1 cellular context compared by ENCODE assay signal in the genomic region with DNA sequence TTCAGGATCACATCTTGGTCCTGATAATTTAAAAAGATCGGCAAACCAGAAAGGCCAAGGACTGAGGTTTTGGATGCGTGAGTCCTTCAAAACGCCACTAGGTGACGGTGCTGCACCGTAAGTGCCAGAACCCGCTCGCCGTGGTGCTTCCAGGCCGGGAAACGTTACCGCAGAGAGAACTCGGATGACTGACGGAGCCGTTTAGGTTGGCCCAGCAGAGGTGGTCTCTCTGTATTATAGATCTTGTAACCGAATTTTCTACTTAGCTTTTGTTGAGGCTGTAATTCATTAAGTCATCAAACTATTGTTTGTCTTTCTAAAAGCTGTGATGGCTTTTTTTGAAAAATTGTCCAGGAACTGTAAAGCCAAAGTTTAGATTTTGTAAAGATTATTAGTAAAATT.
TF ChIP-seq lines count a peak whose summit lies in the region.

No MANE protein-coding gene starts in this region.

TF ChIP-seq in HepG2, 621 proteins besides CTCF, POLR2A, EP300 and RAD21 (continued from another document and continues in another):
- TF ChIP-seq BHLHE40 (IDR thresholded peaks at IDR 0.05; ENCODE audit: low read length) (no peak; the same call in 1 of the 2 replicates), TBL1XR1 (IDR thresholded peaks at IDR 0.05; ENCODE audit: borderline replicate concordance, low read length, partially characterized antibody) (no peak), ERF (CRISPR knock-in tag; IDR thresholded peaks at IDR 0.05) (0 out of 2 replicates have a peak, but pooled peaks have one; percentile 42), ZNF816 (CRISPR knock-in tag; IDR thresholded peaks at IDR 0.05; ENCODE audit: borderline replicate concordance) (no peak), ZNF563 (CRISPR knock-in tag; IDR thresholded peaks at IDR 0.05) (no peak), PHF20 (CRISPR knock-in tag; IDR thresholded peaks at IDR 0.05) (no peak), HMGXB3 (CRISPR knock-in tag; IDR thresholded peaks at IDR 0.05; ENCODE audit: borderline replicate concordance) (peak; percentile 60; the same call in 1 of the 2 replicates), DMTF1 (CRISPR knock-in tag; IDR thresholded peaks at IDR 0.05) (no peak), ZNF841 (CRISPR knock-in tag; IDR thresholded peaks at IDR 0.05; ENCODE audit: borderline replicate concordance) (no peak), CENPT (CRISPR knock-in tag; IDR thresholded peaks at IDR 0.05; ENCODE audit: low read depth) (no peak), MIER2 (CRISPR knock-in tag; IDR thresholded peaks at IDR 0.05) (peak; percentile 70; the same call in 1 of the 2 replicates), KDM5B (CRISPR knock-in tag; IDR thresholded peaks at IDR 0.05; ENCODE audit: borderline replicate concordance) (no peak), LCORL (IDR thresholded peaks at IDR 0.05) (no peak), LCORL (CRISPR knock-in tag; IDR thresholded peaks at IDR 0.05) (no peak), ZMAT3 (CRISPR knock-in tag; conservative IDR thresholded peaks at IDR 0.05) (0 out of 2 replicates have a peak, but pooled peaks have one; percentile 14), ZBTB3 (CRISPR knock-in tag; IDR thresholded peaks at IDR 0.05; ENCODE audit: borderline replicate concordance, low read depth) (no peak), ZNF724P (CRISPR knock-in tag; IDR thresholded peaks at IDR 0.05; ENCODE audit: borderline replicate concordance) (no peak), ARID5B (CRISPR knock-in tag; IDR thresholded peaks at IDR 0.05) (0 out of 2 replicates have a peak, but pooled peaks have one; percentile 40), ZFP36 (IDR thresholded peaks at IDR 0.05; ENCODE audit: borderline replicate concordance, low read depth, low read length, partially characterized antibody) (peak; percentile 54), SMC3 (IDR thresholded peaks at IDR 0.05; ENCODE audit: low read length) (peak; percentile 97), ZNF761 (CRISPR knock-in tag; conservative IDR thresholded peaks at IDR 0.05) (no peak), XRCC5 (optimal IDR thresholded peaks at IDR 0.05; ENCODE audit: low read length) (peak; percentile 81), ZMAT5 (CRISPR knock-in tag; IDR thresholded peaks at IDR 0.05; ENCODE audit: borderline replicate concordance, low read depth) (no peak), KDM2A (CRISPR knock-in tag; IDR thresholded peaks at IDR 0.05; ENCODE audit: borderline replicate concordance, low read depth) (peak; percentile 80; the same call in 1 of the 2 replicates), MXD3 (CRISPR knock-in tag; IDR thresholded peaks at IDR 0.05) (no peak), ZNF329 (CRISPR knock-in tag; IDR thresholded peaks at IDR 0.05; ENCODE audit: low read depth) (no peak), TERF1 (CRISPR knock-in tag; IDR thresholded peaks at IDR 0.05) (no peak)
- TF ChIP-seq, protein P1, sequence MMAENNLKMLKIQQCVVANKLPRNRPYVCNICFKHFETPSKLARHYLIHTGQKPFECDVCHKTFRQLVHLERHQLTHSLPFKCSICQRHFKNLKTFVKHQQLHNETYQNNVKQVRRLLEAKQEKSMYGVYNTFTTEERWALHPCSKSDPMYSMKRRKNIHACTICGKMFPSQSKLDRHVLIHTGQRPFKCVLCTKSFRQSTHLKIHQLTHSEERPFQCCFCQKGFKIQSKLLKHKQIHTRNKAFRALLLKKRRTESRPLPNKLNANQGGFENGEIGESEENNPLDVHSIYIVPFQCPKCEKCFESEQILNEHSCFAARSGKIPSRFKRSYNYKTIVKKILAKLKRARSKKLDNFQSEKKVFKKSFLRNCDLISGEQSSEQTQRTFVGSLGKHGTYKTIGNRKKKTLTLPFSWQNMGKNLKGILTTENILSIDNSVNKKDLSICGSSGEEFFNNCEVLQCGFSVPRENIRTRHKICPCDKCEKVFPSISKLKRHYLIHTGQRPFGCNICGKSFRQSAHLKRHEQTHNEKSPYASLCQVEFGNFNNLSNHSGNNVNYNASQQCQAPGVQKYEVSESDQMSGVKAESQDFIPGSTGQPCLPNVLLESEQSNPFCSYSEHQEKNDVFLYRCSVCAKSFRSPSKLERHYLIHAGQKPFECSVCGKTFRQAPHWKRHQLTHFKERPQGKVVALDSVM (CRISPR knock-in tag; IDR thresholded peaks at IDR 0.05) = no peak
- TF ChIP-seq, protein P2, sequence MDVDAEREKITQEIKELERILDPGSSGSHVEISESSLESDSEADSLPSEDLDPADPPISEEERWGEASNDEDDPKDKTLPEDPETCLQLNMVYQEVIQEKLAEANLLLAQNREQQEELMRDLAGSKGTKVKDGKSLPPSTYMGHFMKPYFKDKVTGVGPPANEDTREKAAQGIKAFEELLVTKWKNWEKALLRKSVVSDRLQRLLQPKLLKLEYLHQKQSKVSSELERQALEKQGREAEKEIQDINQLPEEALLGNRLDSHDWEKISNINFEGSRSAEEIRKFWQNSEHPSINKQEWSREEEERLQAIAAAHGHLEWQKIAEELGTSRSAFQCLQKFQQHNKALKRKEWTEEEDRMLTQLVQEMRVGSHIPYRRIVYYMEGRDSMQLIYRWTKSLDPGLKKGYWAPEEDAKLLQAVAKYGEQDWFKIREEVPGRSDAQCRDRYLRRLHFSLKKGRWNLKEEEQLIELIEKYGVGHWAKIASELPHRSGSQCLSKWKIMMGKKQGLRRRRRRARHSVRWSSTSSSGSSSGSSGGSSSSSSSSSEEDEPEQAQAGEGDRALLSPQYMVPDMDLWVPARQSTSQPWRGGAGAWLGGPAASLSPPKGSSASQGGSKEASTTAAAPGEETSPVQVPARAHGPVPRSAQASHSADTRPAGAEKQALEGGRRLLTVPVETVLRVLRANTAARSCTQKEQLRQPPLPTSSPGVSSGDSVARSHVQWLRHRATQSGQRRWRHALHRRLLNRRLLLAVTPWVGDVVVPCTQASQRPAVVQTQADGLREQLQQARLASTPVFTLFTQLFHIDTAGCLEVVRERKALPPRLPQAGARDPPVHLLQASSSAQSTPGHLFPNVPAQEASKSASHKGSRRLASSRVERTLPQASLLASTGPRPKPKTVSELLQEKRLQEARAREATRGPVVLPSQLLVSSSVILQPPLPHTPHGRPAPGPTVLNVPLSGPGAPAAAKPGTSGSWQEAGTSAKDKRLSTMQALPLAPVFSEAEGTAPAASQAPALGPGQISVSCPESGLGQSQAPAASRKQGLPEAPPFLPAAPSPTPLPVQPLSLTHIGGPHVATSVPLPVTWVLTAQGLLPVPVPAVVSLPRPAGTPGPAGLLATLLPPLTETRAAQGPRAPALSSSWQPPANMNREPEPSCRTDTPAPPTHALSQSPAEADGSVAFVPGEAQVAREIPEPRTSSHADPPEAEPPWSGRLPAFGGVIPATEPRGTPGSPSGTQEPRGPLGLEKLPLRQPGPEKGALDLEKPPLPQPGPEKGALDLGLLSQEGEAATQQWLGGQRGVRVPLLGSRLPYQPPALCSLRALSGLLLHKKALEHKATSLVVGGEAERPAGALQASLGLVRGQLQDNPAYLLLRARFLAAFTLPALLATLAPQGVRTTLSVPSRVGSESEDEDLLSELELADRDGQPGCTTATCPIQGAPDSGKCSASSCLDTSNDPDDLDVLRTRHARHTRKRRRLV (CRISPR knock-in tag; IDR thresholded peaks at IDR 0.05) = no peak
- TF ChIP-seq, protein P3, sequence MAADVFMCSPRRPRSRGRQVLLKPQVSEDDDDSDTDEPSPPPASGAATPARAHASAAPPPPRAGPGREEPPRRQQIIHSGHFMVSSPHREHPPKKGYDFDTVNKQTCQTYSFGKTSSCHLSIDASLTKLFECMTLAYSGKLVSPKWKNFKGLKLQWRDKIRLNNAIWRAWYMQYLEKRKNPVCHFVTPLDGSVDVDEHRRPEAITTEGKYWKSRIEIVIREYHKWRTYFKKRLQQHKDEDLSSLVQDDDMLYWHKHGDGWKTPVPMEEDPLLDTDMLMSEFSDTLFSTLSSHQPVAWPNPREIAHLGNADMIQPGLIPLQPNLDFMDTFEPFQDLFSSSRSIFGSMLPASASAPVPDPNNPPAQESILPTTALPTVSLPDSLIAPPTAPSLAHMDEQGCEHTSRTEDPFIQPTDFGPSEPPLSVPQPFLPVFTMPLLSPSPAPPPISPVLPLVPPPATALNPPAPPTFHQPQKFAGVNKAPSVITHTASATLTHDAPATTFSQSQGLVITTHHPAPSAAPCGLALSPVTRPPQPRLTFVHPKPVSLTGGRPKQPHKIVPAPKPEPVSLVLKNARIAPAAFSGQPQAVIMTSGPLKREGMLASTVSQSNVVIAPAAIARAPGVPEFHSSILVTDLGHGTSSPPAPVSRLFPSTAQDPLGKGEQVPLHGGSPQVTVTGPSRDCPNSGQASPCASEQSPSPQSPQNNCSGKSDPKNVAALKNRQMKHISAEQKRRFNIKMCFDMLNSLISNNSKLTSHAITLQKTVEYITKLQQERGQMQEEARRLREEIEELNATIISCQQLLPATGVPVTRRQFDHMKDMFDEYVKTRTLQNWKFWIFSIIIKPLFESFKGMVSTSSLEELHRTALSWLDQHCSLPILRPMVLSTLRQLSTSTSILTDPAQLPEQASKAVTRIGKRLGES (CRISPR knock-in tag; IDR thresholded peaks at IDR 0.05; ENCODE audit: borderline replicate concordance) = no peak
